ENCODE assay signal across 1 cellular context in genomic region chr7:129271500-129272355, GRCh38.
TF ChIP-seq lines count a peak whose summit lies in the region.

No MANE protein-coding gene starts in this region.

TF ChIP-seq in K562, 482 proteins besides CTCF, POLR2A, EP300 and RAD21 (continued from another document and continues in another):
- TF ChIP-seq SRF (CRISPR knock-in tag; IDR thresholded peaks at IDR 0.05), result peak in 1 of 2 experiments; percentile 54; a peak in 1 of 4 replicates
- peak in 1 of 2 experiments; percentile 66; a peak in 1 of 4 replicates for TF ChIP-seq RCOR1 (IDR thresholded peaks at IDR 0.05; ENCODE audit: borderline replicate concordance in 1 of 2, low read depth in 2 of 2, low read length in 2 of 2)
- TF ChIP-seq CHCHD3 (CRISPR knock-in tag; IDR thresholded peaks at IDR 0.05), result no peak
- TF ChIP-seq ZNF311 (CRISPR knock-in tag; IDR thresholded peaks at IDR 0.05), result no peak
- no peak for TF ChIP-seq KAT8 (IDR thresholded peaks at IDR 0.05; ENCODE audit: low read depth)
- TF ChIP-seq BCLAF1 (IDR thresholded peaks at IDR 0.05; ENCODE audit: borderline replicate concordance in 1 of 2, control insufficient read depth in 1 of 2, low read depth in 2 of 2, low read length in 1 of 2), result no peak
- TF ChIP-seq ZNF431 (CRISPR knock-in tag; IDR thresholded peaks at IDR 0.05), result no peak
- no peak for TF ChIP-seq PHF20 (IDR thresholded peaks at IDR 0.05; ENCODE audit: partially characterized antibody)
- no peak for TF ChIP-seq TARDBP (IDR thresholded peaks at IDR 0.05)
- no peak for TF ChIP-seq ZNF121 (CRISPR knock-in tag; conservative IDR thresholded peaks at IDR 0.05)
- TF ChIP-seq THAP12 (CRISPR knock-in tag; IDR thresholded peaks at IDR 0.05), result no peak
- no peak for TF ChIP-seq SAP30 (IDR thresholded peaks at IDR 0.05; ENCODE audit: borderline replicate concordance, insufficient read depth, low read depth, low read length, poor library complexity, severe bottlenecking)
- no peak for TF ChIP-seq NBN (IDR thresholded peaks at IDR 0.05; ENCODE audit: low read depth)
- TF ChIP-seq IFI16 (CRISPR knock-in tag; IDR thresholded peaks at IDR 0.05), result no peak
- TF ChIP-seq RFX7 (CRISPR knock-in tag; IDR thresholded peaks at IDR 0.05), result no peak
- no peak for TF ChIP-seq GATAD2A (IDR thresholded peaks at IDR 0.05)
- TF ChIP-seq SMARCB1 (IDR thresholded peaks at IDR 0.05; ENCODE audit: insufficient read length, low read depth), result no peak
- no peak for TF ChIP-seq ZNF717 (CRISPR knock-in tag; IDR thresholded peaks at IDR 0.05)
- no peak for TF ChIP-seq CBX2 (IDR thresholded peaks at IDR 0.05; ENCODE audit: insufficient read depth, low read length, poor library complexity, severe bottlenecking)
- no peak for TF ChIP-seq ELK3 (CRISPR knock-in tag; IDR thresholded peaks at IDR 0.05)
- no peak for TF ChIP-seq ZNF75A (CRISPR knock-in tag; IDR thresholded peaks at IDR 0.05)
- no peak for TF ChIP-seq COPS2 (conservative IDR thresholded peaks at IDR 0.05)
- TF ChIP-seq RNF2 (IDR thresholded peaks at IDR 0.05), result no peak
- TF ChIP-seq DPF2 (IDR thresholded peaks at IDR 0.05), result no peak
- TF ChIP-seq CREB5 (CRISPR knock-in tag; IDR thresholded peaks at IDR 0.05), result no peak
- TF ChIP-seq CHD2 (IDR thresholded peaks at IDR 0.05; ENCODE audit: low read depth, low read length), result no peak
- no peak for TF ChIP-seq OTX1 (CRISPR knock-in tag; IDR thresholded peaks at IDR 0.05)
- no peak for TF ChIP-seq NFIC (IDR thresholded peaks at IDR 0.05)
- TF ChIP-seq DACH1 (IDR thresholded peaks at IDR 0.05; ENCODE audit: partially characterized antibody), result no peak
- no peak for TF ChIP-seq TCF7L2 (IDR thresholded peaks at IDR 0.05; ENCODE audit: low read depth, low read length)
- TF ChIP-seq E4F1 (CRISPR knock-in tag; IDR thresholded peaks at IDR 0.05; ENCODE audit: borderline replicate concordance), result no peak
- TF ChIP-seq ZNF253 (CRISPR knock-in tag; conservative IDR thresholded peaks at IDR 0.05), result no peak
- TF ChIP-seq ZNF12 (CRISPR knock-in tag; IDR thresholded peaks at IDR 0.05), result no peak
- TF ChIP-seq MEF2D (tag; conservative IDR thresholded peaks at IDR 0.05; ENCODE audit: low read depth), result no peak
- TF ChIP-seq SIN3B (IDR thresholded peaks at IDR 0.05; ENCODE audit: low read depth), result no peak
- no peak for TF ChIP-seq TFE3 (CRISPR knock-in tag; IDR thresholded peaks at IDR 0.05)
- no peak for TF ChIP-seq ZNF3 (CRISPR knock-in tag; IDR thresholded peaks at IDR 0.05)
- peak; percentile 68 for TF ChIP-seq ZBTB8A (IDR thresholded peaks at IDR 0.05; ENCODE audit: partially characterized antibody)
- no peak for TF ChIP-seq ZNF398 (CRISPR knock-in tag; IDR thresholded peaks at IDR 0.05)
- TF ChIP-seq HINFP (tag; conservative IDR thresholded peaks at IDR 0.05; ENCODE audit: low read depth), result no peak
- no peak for TF ChIP-seq GATA2 (CRISPR knock-in tag; IDR thresholded peaks at IDR 0.05)
- TF ChIP-seq ATF2 (CRISPR knock-in tag; IDR thresholded peaks at IDR 0.05), result no peak
- peak; percentile 78; the same call in 1 of the 2 replicates for TF ChIP-seq CC2D1A (IDR thresholded peaks at IDR 0.05)
- TF ChIP-seq JUND (IDR thresholded peaks at IDR 0.05; ENCODE audit: borderline replicate concordance, low read depth, low read length), result 0 out of 2 replicates have a peak, but pooled peaks have one; percentile 43
- TF ChIP-seq JUND (tag; IDR thresholded peaks at IDR 0.05; ENCODE audit: borderline replicate concordance, low read depth, low read length), result peak; percentile 33; the same call in 1 of the 3 replicates
- TF ChIP-seq ZNF584 (CRISPR knock-in tag; IDR thresholded peaks at IDR 0.05; ENCODE audit: low read depth), result no peak
- no peak for TF ChIP-seq ZNF212 (CRISPR knock-in tag; IDR thresholded peaks at IDR 0.05)
- TF ChIP-seq CHD4 (IDR thresholded peaks at IDR 0.05; ENCODE audit: insufficient read depth, insufficient replicate concordance, low read depth, low read length, poor library complexity, severe bottlenecking), result no peak
- no peak for TF ChIP-seq PTBP1 (IDR thresholded peaks at IDR 0.05; ENCODE audit: low read depth, low read length)
- TF ChIP-seq ZNF785 (CRISPR knock-in tag; IDR thresholded peaks at IDR 0.05), result no peak
- no peak for TF ChIP-seq KAT2B (IDR thresholded peaks at IDR 0.05; ENCODE audit: low read depth, low read length)
- TF ChIP-seq HSF4 (CRISPR knock-in tag; IDR thresholded peaks at IDR 0.05; ENCODE audit: borderline replicate concordance), result no peak
- TF ChIP-seq PRPF4 (IDR thresholded peaks at IDR 0.05; ENCODE audit: insufficient read depth, low read depth, low read length, poor library complexity, severe bottlenecking), result no peak
- no peak for TF ChIP-seq HMG20B (CRISPR knock-in tag; IDR thresholded peaks at IDR 0.05)
- TF ChIP-seq ZFPM2 (CRISPR knock-in tag; IDR thresholded peaks at IDR 0.05), result no peak
